In genomic region chr3:169661567-169662214, GRCh38 we compare ENCODE assay signal across 8 cellular contexts. TPM values are rescaled to one million over a fixed set of nuclear protein-coding genes. Genes with fewer than 3 reads are reported as not detected.
DNase-seq lines count a peak whose midpoint lies in the region; ATAC-seq, FAIRE-seq and TF ChIP-seq lines count a peak whose summit lies in the region.

No MANE protein-coding gene starts in this region.

- peaks cover 76% of the 10 kb centered on the region for H3K27me3 Mint-ChIP-seq in activated T-helper 17 cell treated with anti-CD3 and anti-CD28 coated beads, Interleukin-2, amount 50 U/mL, for 72 hours

- H3K4me1 ChIP-seq in prostate gland (replicated peaks) = no peaks in the 10 kb centered on the region

- intact Hi-C loops in cardiac septum (cut with DNase I) (loop anchor here (2.0 to 5.0 kb wide), 4 partner anchors 205 to 434 kb away; no protein-coding TSS in a partner anchor), prostate gland (cut with DNase I) (loop anchor here (10.0 kb wide), 3 partner anchors 417 to 797 kb away; no protein-coding TSS in a partner anchor)

- TF ChIP-seq POLR2A in prostate gland (IDR thresholded peaks at IDR 0.05) (no peak), GM12892 (IDR thresholded peaks at IDR 0.05; ENCODE audit: low read depth, low read length) (no peak)

- no peak overlapping the region for H3K27ac Mint-ChIP-seq in activated T-helper 17 cell treated with anti-CD3 and anti-CD28 coated beads, Interleukin-2, amount 50 U/mL, for 72 hours

- peak overlapping the region; percentile 55 for H3K4me3 ChIP-seq in MG63
- H3K4me3 ChIP-seq in prostate gland = peak overlapping the region; percentile 50 to 53

- no peaks in the 10 kb centered on the region for H3K9me3 Mint-ChIP-seq in activated T-helper 17 cell treated with anti-CD3 and anti-CD28 coated beads, Interleukin-2, amount 50 U/mL, for 72 hours

- H3K4me3 Mint-ChIP-seq in activated T-helper 17 cell treated with anti-CD3 and anti-CD28 coated beads, Interleukin-2, amount 50 U/mL, for 72 hours = peak overlapping the region; percentile 89

- no peaks in the 10 kb centered on the region for H3K36me3 ChIP-seq in MG63
- no peaks in the 10 kb centered on the region for H3K36me3 ChIP-seq in prostate gland

- no peak for FAIRE-seq in GM12892 (lab: Jason Lieb, UNC)

- H3K9me3 ChIP-seq in MG63 = no peaks in the 10 kb centered on the region
- H3K9me3 ChIP-seq in prostate gland = no peaks in the 10 kb centered on the region

- TF ChIP-seq CTCF in prostate gland (IDR thresholded peaks at IDR 0.05) = no peak

- H3K36me3 Mint-ChIP-seq in activated T-helper 17 cell treated with anti-CD3 and anti-CD28 coated beads, Interleukin-2, amount 50 U/mL, for 72 hours (ENCODE audit: low read depth) = peaks cover 14% of the 10 kb centered on the region

- ATAC-seq in GM21723 (IDR thresholded peaks at IDR 0.05; ENCODE audit: unreplicated experiment) = peak; percentile 33
- peak; percentile 52 for ATAC-seq in activated T-helper 17 cell treated with anti-CD3 and anti-CD28 coated beads, Interleukin-2, amount 50 U/mL, for 72 hours (replicated peaks)

- H3K27me3 ChIP-seq in MG63 (peaks cover 53% of the 10 kb centered on the region), prostate gland (replicated peaks; ENCODE audit: insufficient read depth) (peaks cover 4% of the 10 kb centered on the region)

- DNase-seq in ELF-1 (ENCODE audit: low read depth, low spot score) (peak; percentile 77), MG63 (peak; percentile 65), cardiac septum (ENCODE audit: low spot score) (peak; percentile 80), prostate gland (ENCODE audit: low spot score) (no peak), activated gamma-delta T cell (lab: John Stamatoyannopoulos, UW) (no peak), GM12892 (ENCODE audit: insufficient read length) (no peak)

- H3K4me1 Mint-ChIP-seq in activated T-helper 17 cell treated with anti-CD3 and anti-CD28 coated beads, Interleukin-2, amount 50 U/mL, for 72 hours = peaks cover 26% of the 10 kb centered on the region

- WGBS in prostate gland = 4% methylated on average over 42 of the region's 44 CpGs

- peak overlapping the region; percentile 78 to 79 for H3K27ac ChIP-seq in prostate gland

RNA-seq across cellular contexts. Expression of gene MECOM, which starts 1.8 kb away (rescaled TPM):
- 1.2 and 1.4 TPM in 2 replicates for total RNA-seq in MG63 (2014; rRNA removed; shearing (Covaris generic); ENCODE audit: low replicate concordance)
- not detected for total RNA-seq in activated T-helper 17 cell treated with anti-CD3 and anti-CD28 coated beads, Interleukin-2, amount 50 U/mL, for 72 hours
- total RNA-seq in cardiac septum (18.7 TPM), prostate gland (10 to 100 TPM; 14.5 to 15.4 TPM)
- polyA plus RNA-seq in GM12892 (2012; ENCODE audit: missing spikeins) = not detected

Comparison
In these comparisons a context has a peak if more than half of its experiments do, and no peak if none do; other contexts are left out.
1. DNase-seq: peak in ELF-1 (single experiment), MG63 (single experiment) and cardiac septum (single experiment); none in prostate gland (single experiment), activated gamma-delta T cell (single experiment) and GM12892 (single experiment).